21 cellular contexts compared by ENCODE assay signal in genomic region chr6:22413681-22414305, GRCh38.
A peak's percentile ranks its signal among the peaks of the same experiment; 100 is the strongest.
DNase-seq lines count a peak whose midpoint lies in the region; ATAC-seq and TF ChIP-seq lines count a peak whose summit lies in the region.
"Had no signal": no experiment of that assay in that cellular context is flagged by ENCODE, and none has a peak within 500 bp of the region (broad histone marks: within the 10 kb centered on the region; RNA-seq: fewer than 3 reads in every experiment).

No MANE protein-coding gene starts in this region.

- H2BK15ac ChIP-seq in IMR-90 (ENCODE audit: low read depth, low read length), result no peak overlapping the region

- H3K14ac ChIP-seq in IMR-90 (replicated peaks; ENCODE audit: low read depth, low read length), result no peak overlapping the region

- H2AFZ ChIP-seq in IMR-90 (replicated peaks; ENCODE audit: low read length, poor library complexity), result no peak overlapping the region

- H3K23ac ChIP-seq in IMR-90 (ENCODE audit: low read depth, low read length), result no peak overlapping the region

- no peak overlapping the region for H4K91ac ChIP-seq in IMR-90 (ENCODE audit: insufficient read depth, low read depth, low read length)

- no peak overlapping the region for H2BK120ac ChIP-seq in IMR-90 (ENCODE audit: low read depth, low read length)

- no peaks in the 10 kb centered on the region for H3K27me3 Mint-ChIP-seq in nephron progenitor cell (ENCODE audit: low read depth, poor library complexity)
- H3K27me3 Mint-ChIP-seq in natural killer cell (ENCODE audit: low read depth in 2 of 2), result no peaks in the 10 kb centered on the region
- H3K27me3 Mint-ChIP-seq: effector memory CD8-positive, alpha-beta T cell had no signal

- peak overlapping the region; percentile 52 for H3K4me2 ChIP-seq in IMR-90 (ENCODE audit: low read depth, low read length)

- H3K27me3 ChIP-seq in IMR-90 (ENCODE audit: control insufficient read depth, insufficient read depth, low read length) (no peaks in the 10 kb centered on the region), subcutaneous abdominal adipose tissue (ENCODE audit: control insufficient read depth in 5 of 5, insufficient read depth in 4 of 5, low read length in 5 of 5) (no peaks in the 10 kb centered on the region), left ventricle myocardium inferior (ENCODE audit: low read depth) (no peaks in the 10 kb centered on the region)
- H3K27me3 ChIP-seq: sigmoid colon, transverse colon had no signal

- no CpG with 5 or more reads among the region's 5 CpGs for WGBS in IMR-90 (ENCODE audit: extremely low coverage in 2 of 2, insufficient read length in 1 of 2), 2 experiments

- in situ Hi-C loops in IMR-90 (cut with MboI; ENCODE audit: low sequenced_read_pairs), result no loop called here

- H2BK20ac ChIP-seq in IMR-90 (ENCODE audit: low read depth, low read length), result no peak overlapping the region

- H3K4me1 Mint-ChIP-seq in nephron progenitor cell (no peaks in the 10 kb centered on the region), natural killer cell (no peaks in the 10 kb centered on the region)

- peaks cover 5% of the 10 kb centered on the region for H3K9me3 ChIP-seq in IMR-90 (ENCODE audit: control insufficient read depth, insufficient read depth, low read length)
- peaks cover 1 to 8% (median 4%) of the 10 kb centered on the region in 5 donors for H3K9me3 ChIP-seq in subcutaneous abdominal adipose tissue (ENCODE audit: control insufficient read depth in 5 of 5, low read length in 5 of 5)
- peaks cover 11% of the 10 kb centered on the region for H3K9me3 ChIP-seq in left ventricle myocardium inferior (replicated peaks)
- H3K9me3 ChIP-seq: sigmoid colon, transverse colon had no signal

- no peak overlapping the region for H4K8ac ChIP-seq in IMR-90 (ENCODE audit: low read depth in 2 of 2, low read length in 2 of 2)

- H3K4me1 ChIP-seq in IMR-90 (ENCODE audit: control insufficient read depth, insufficient read depth, low read length), result no peaks in the 10 kb centered on the region; the same call in 1 of the 2 replicates
- peaks cover 0 to 6% (median 0%) of the 10 kb centered on the region in 5 donors for H3K4me1 ChIP-seq in subcutaneous abdominal adipose tissue (ENCODE audit: control insufficient read depth in 5 of 5, insufficient read depth in 5 of 5, low read length in 5 of 5)
- no peaks in the 10 kb centered on the region for H3K4me1 ChIP-seq in left ventricle myocardium inferior
- H3K4me1 ChIP-seq: transverse colon had no signal

- H3K9me3 Mint-ChIP-seq in nephron progenitor cell, result peaks cover 20% of the 10 kb centered on the region
- H3K9me3 Mint-ChIP-seq in natural killer cell, result peaks cover 4 to 6% of the 10 kb centered on the region in 2 donors

- no peak overlapping the region for H3K4ac ChIP-seq in IMR-90 (ENCODE audit: low read depth, low read length)

- H2AK9ac ChIP-seq in IMR-90 (replicated peaks; ENCODE audit: low read depth, low read length, poor library complexity), result no peak overlapping the region

- no peak overlapping the region for H3K18ac ChIP-seq in IMR-90 (ENCODE audit: low read depth, low read length)

- H3K36me3 ChIP-seq in IMR-90 (ENCODE audit: control insufficient read depth, insufficient read depth, low read length), result no peaks in the 10 kb centered on the region
- H3K36me3 ChIP-seq in subcutaneous abdominal adipose tissue (ENCODE audit: control insufficient read depth in 5 of 5, insufficient read depth in 5 of 5, low read length in 5 of 5), result no peaks in the 10 kb centered on the region
- no peaks in the 10 kb centered on the region for H3K36me3 ChIP-seq in left ventricle myocardium inferior
- H3K36me3 ChIP-seq: sigmoid colon, transverse colon had no signal

- no peak overlapping the region for H4K5ac ChIP-seq in IMR-90 (ENCODE audit: low read depth, low read length)

- peak; percentile 65 for DNase-seq in IMR-90
- peak; percentile 59 for DNase-seq in amniotic epithelial cell (ENCODE audit: low read depth)
- DNase-seq in fibroblast of the aortic adventitia (ENCODE audit: low read depth), result peak; percentile 43
- DNase-seq in left ventricle myocardium inferior, result no peak
- DNase-seq in nephron progenitor cell, result no peak
- no peak for DNase-seq in natural killer cell
- DNase-seq in activated naive CD4-positive, alpha-beta T cell treated with anti-CD3 and anti-CD28 coated beads, Interleukin-2, amount 50 U/mL, for 16 hours, result no peak
- DNase-seq: activated naive CD4-positive, alpha-beta T cell; CD8-positive, alpha-beta T cell; effector memory CD8-positive, alpha-beta T cell; GOT3; head of caudate nucleus; kidney; NCI-H1930; NCI-H774; occipital lobe; sigmoid colon; stimulated activated CD4-positive, alpha-beta T cell treated with anti-CD3 and anti-CD28 coated beads, Interleukin-4, amount 100 ng/mL, for 1 hour; transverse colon had no signal

- dilution Hi-C loops in IMR-90 (cut with HindIII; ENCODE audit: low sequenced_read_pairs, unreplicated experiment), result no loop called here

- H3K79me1 ChIP-seq in IMR-90 (ENCODE audit: low read depth in 1 of 2, low read length in 2 of 2), result no peaks in the 10 kb centered on the region

- H2BK5ac ChIP-seq in IMR-90 (ENCODE audit: low read depth, low read length, poor library complexity, severe bottlenecking), result no peak overlapping the region

- no peaks in the 10 kb centered on the region for H3K9me1 ChIP-seq in IMR-90 (ENCODE audit: insufficient read depth, low read length)

- H3K27ac ChIP-seq in IMR-90 (ENCODE audit: insufficient read depth, low read length) (no peak overlapping the region), subcutaneous abdominal adipose tissue (ENCODE audit: low read depth, low read length) (peak overlapping the region; percentile 38), left ventricle myocardium inferior (replicated peaks) (no peak overlapping the region)
- H3K27ac ChIP-seq: transverse colon had no signal

- H3K4me3 ChIP-seq in IMR-90 (ENCODE audit: insufficient read depth, low read depth, low read length), result no peak overlapping the region
- H3K4me3 ChIP-seq in fibroblast of the aortic adventitia (ENCODE audit: low read depth, low read length), result no peak overlapping the region
- no peak overlapping the region for H3K4me3 ChIP-seq in subcutaneous abdominal adipose tissue (ENCODE audit: low read depth in 1 of 5, low read length in 5 of 5)
- H3K4me3 ChIP-seq in left ventricle myocardium inferior, result no peak overlapping the region
- H3K4me3 ChIP-seq: sigmoid colon, transverse colon had no signal

- H3K27ac Mint-ChIP-seq in nephron progenitor cell (no peak overlapping the region), natural killer cell (no peak overlapping the region)
- H3K27ac Mint-ChIP-seq: CD8-positive, alpha-beta T cell; effector memory CD8-positive, alpha-beta T cell; T-helper 1 cell treated with Interleukin-12 subunit alpha and Interleukin-12 subunit beta and Interleukin-4 antibody, amounts not matched to agents 30 μg/mL and 1 μg/mL, for 36 hours had no signal

- TF ChIP-seq RAD21 in IMR-90 (IDR thresholded peaks at IDR 0.05; ENCODE audit: low read length), result peak; percentile 30

- POLR2A ChIA-PET in IMR-90 (lab: Charles Lee; ENCODE audit: unreplicated experiment), result no interaction called here

- TF ChIP-seq POLR2A in IMR-90 (IDR thresholded peaks at IDR 0.05; ENCODE audit: low read depth, low read length), result no peak

- H3K4me3 Mint-ChIP-seq in nephron progenitor cell (no peak overlapping the region), natural killer cell (no peak overlapping the region)
- H3K4me3 Mint-ChIP-seq: CD8-positive, alpha-beta T cell; effector memory CD8-positive, alpha-beta T cell; T-helper 1 cell treated with Interleukin-12 subunit alpha and Interleukin-12 subunit beta and Interleukin-4 antibody, amounts not matched to agents 30 μg/mL and 1 μg/mL, for 36 hours had no signal

- ATAC-seq in IMR-90 (ENCODE audit: low read depth), result peak; percentile 85
- ATAC-seq in natural killer cell, result no peak
- ATAC-seq: CD8-positive, alpha-beta T cell; effector memory CD8-positive, alpha-beta T cell had no signal

- BruUV-seq in IMR-90 (replicated peaks; lab: Mats Ljungman, UMichigan), result no TSS peak

- H3K36me3 Mint-ChIP-seq in nephron progenitor cell (ENCODE audit: low read depth) (peaks cover 3% of the 10 kb centered on the region), natural killer cell (no peaks in the 10 kb centered on the region)
- H3K36me3 Mint-ChIP-seq: CD8-positive, alpha-beta T cell had no signal

- H3K56ac ChIP-seq in IMR-90 (ENCODE audit: extremely low read depth, insufficient read depth, low read length), result no peak overlapping the region

- CTCF ChIA-PET in IMR-90 (lab: Yijun Ruan, JAX), result interaction anchor here (1.2 kb wide), 1 partner anchor 9 kb away, joined by 4 read pairs; no protein-coding TSS in a partner anchor

- TF ChIP-seq CTCF in IMR-90 (conservative IDR thresholded peaks at IDR 0.05; ENCODE audit: low read depth, low read length) (peak; percentile 25; the same call in 1 of the 2 replicates), fibroblast of the aortic adventitia (IDR thresholded peaks at IDR 0.05; ENCODE audit: insufficient read depth, low read length) (peak; percentile 32), left ventricle myocardium inferior (IDR thresholded peaks at IDR 0.05; ENCODE audit: borderline replicate concordance) (no peak), nephron progenitor cell (IDR thresholded peaks at IDR 0.05) (no peak), natural killer cell (IDR thresholded peaks at IDR 0.05) (no peak)

- H4K20me1 ChIP-seq in IMR-90 (ENCODE audit: insufficient read depth, low read length), result no peaks in the 10 kb centered on the region

- no peak overlapping the region for H2AK5ac ChIP-seq in IMR-90 (ENCODE audit: low read depth, low read length)

- intact Hi-C loops in IMR-90 (cut with micrococcal nuclease) (no loop called here), left ventricle myocardium inferior (cut with micrococcal nuclease) (loop anchor here (5.0 kb wide), 1 partner anchor 96 kb away; no protein-coding TSS in a partner anchor), natural killer cell (cut with micrococcal nuclease) (no loop called here)

- H3K9ac ChIP-seq in IMR-90 (ENCODE audit: low read depth, low read length) (no peak overlapping the region), subcutaneous abdominal adipose tissue (ENCODE audit: low read length in 5 of 5) (peak overlapping the region in 1 of 5 donors; percentile 32)

TF ChIP-seq in IMR-90, 13 proteins besides CTCF, POLR2A, EP300 and RAD21:
- no peak for TF ChIP-seq CEBPB (IDR thresholded peaks at IDR 0.05; ENCODE audit: low read depth, low read length)

Comparison
In these comparisons a context has a peak if more than half of its experiments do, and no peak if none do; other contexts are left out.
1. DNase-seq: peak in IMR-90 (single experiment), amniotic epithelial cell (single experiment) and fibroblast of the aortic adventitia (single experiment); none in left ventricle myocardium inferior (single experiment), nephron progenitor cell (single experiment), natural killer cell (single experiment) and activated naive CD4-positive, alpha-beta T cell treated with anti-CD3 and anti-CD28 coated beads, Interleukin-2, amount 50 U/mL, for 16 hours (single experiment).
2. CTCF ChIP-seq: peak in IMR-90 (single experiment) and fibroblast of the aortic adventitia (single experiment); none in left ventricle myocardium inferior (single experiment), nephron progenitor cell (single experiment) and natural killer cell (single experiment).